Comparison of ENCODE assay signal across 1 cellular context in the genomic region with DNA sequence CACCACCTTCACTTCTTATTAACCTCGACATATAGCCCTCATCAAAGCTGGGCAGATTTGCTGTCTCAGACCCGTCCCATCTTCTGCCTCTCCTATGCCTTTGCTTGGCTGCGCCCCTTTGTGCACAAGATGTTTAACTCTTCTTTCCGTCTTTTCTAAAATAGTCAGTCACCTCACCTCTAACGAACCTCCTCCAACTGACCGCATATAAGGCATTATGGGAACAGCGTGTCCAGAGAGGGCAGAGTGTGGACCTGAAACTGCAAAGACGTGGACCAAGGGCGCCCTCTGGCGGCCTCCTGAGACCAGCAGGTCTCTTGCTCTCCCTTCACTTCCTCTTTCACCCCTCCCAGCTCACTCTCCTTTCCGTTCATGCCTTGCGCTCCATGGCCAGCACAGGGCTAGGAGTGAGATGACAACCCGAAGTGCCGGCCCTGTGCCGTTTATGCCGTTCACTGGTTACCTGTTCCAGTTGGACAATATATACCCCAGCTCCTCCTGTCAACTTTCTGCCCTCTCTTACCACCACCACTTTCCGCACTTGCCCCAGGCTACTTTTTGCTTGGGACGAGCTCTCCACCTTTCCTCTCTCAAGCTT.
TF ChIP-seq lines count a peak whose summit lies in the region.

No MANE protein-coding gene starts in this region.

TF ChIP-seq in HepG2, 621 proteins besides CTCF, POLR2A, EP300 and RAD21 (continued from another document and continues in another):
- TF ChIP-seq, protein P1, sequence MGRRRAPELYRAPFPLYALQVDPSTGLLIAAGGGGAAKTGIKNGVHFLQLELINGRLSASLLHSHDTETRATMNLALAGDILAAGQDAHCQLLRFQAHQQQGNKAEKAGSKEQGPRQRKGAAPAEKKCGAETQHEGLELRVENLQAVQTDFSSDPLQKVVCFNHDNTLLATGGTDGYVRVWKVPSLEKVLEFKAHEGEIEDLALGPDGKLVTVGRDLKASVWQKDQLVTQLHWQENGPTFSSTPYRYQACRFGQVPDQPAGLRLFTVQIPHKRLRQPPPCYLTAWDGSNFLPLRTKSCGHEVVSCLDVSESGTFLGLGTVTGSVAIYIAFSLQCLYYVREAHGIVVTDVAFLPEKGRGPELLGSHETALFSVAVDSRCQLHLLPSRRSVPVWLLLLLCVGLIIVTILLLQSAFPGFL (CRISPR knock-in tag; IDR thresholded peaks at IDR 0.05), result no peak
- TF ChIP-seq NFYB (CRISPR knock-in tag; IDR thresholded peaks at IDR 0.05) (no peak), ZNF766 (CRISPR knock-in tag; IDR thresholded peaks at IDR 0.05; ENCODE audit: borderline replicate concordance) (no peak), SIN3B (IDR thresholded peaks at IDR 0.05; ENCODE audit: low read length) (no peak), HOXA9 (CRISPR knock-in tag; IDR thresholded peaks at IDR 0.05; ENCODE audit: borderline replicate concordance) (no peak), ZNF124 (CRISPR knock-in tag; IDR thresholded peaks at IDR 0.05) (no peak; the same call in 1 of the 2 replicates), PITX1 (CRISPR knock-in tag; IDR thresholded peaks at IDR 0.05) (peak; percentile 39; the same call in 1 of the 2 replicates), KDM4B (CRISPR knock-in tag; IDR thresholded peaks at IDR 0.05) (0 out of 2 replicates have a peak, but pooled peaks have one; percentile 79), KMT2A (CRISPR knock-in tag; IDR thresholded peaks at IDR 0.05) (0 out of 2 replicates have a peak, but pooled peaks have one; percentile 43), HOXA3 (CRISPR knock-in tag; IDR thresholded peaks at IDR 0.05) (0 out of 2 replicates have a peak, but pooled peaks have one; percentile 48), ZNF333 (CRISPR knock-in tag; IDR thresholded peaks at IDR 0.05; ENCODE audit: borderline replicate concordance) (no peak), ATM (IDR thresholded peaks at IDR 0.05; ENCODE audit: borderline replicate concordance) (no peak), ZSCAN9 (CRISPR knock-in tag; IDR thresholded peaks at IDR 0.05; ENCODE audit: borderline replicate concordance) (no peak), SALL1 (CRISPR knock-in tag; IDR thresholded peaks at IDR 0.05) (peak; percentile 64; the same call in 1 of the 2 replicates), KDM2A (CRISPR knock-in tag; IDR thresholded peaks at IDR 0.05; ENCODE audit: borderline replicate concordance, low read depth) (peak; percentile 66), ZNF496 (CRISPR knock-in tag; IDR thresholded peaks at IDR 0.05; ENCODE audit: insufficient replicate concordance) (no peak), MXD4 (CRISPR knock-in tag; IDR thresholded peaks at IDR 0.05) (no peak), ZNF430 (CRISPR knock-in tag; IDR thresholded peaks at IDR 0.05) (no peak), AGO1 (IDR thresholded peaks at IDR 0.05; ENCODE audit: low read depth, low read length, poor library complexity, severe bottlenecking) (no peak), ZNF572 (CRISPR knock-in tag; IDR thresholded peaks at IDR 0.05) (peak; percentile 72; the same call in 1 of the 2 replicates), ZNF3 (CRISPR knock-in tag; IDR thresholded peaks at IDR 0.05) (no peak), ZIK1 (CRISPR knock-in tag; IDR thresholded peaks at IDR 0.05; ENCODE audit: borderline replicate concordance, low read depth) (no peak), CBFB (CRISPR knock-in tag; IDR thresholded peaks at IDR 0.05) (no peak), ZNF432 (CRISPR knock-in tag; IDR thresholded peaks at IDR 0.05; ENCODE audit: borderline replicate concordance) (no peak), DPF2 (CRISPR knock-in tag; IDR thresholded peaks at IDR 0.05; ENCODE audit: borderline replicate concordance, low read depth) (no peak), TSC22D2 (CRISPR knock-in tag; IDR thresholded peaks at IDR 0.05; ENCODE audit: borderline replicate concordance) (0 out of 2 replicates have a peak, but pooled peaks have one; percentile 54), ZNF83 (CRISPR knock-in tag; IDR thresholded peaks at IDR 0.05; ENCODE audit: borderline replicate concordance) (no peak), ZNF335 (CRISPR knock-in tag; IDR thresholded peaks at IDR 0.05) (no peak), SRF (IDR thresholded peaks at IDR 0.05; ENCODE audit: low read depth, low read length) (peak; percentile 67; the same call in 1 of the 2 replicates), ZNF350 (CRISPR knock-in tag; IDR thresholded peaks at IDR 0.05; ENCODE audit: borderline replicate concordance, low read depth) (peak; percentile 61; the same call in 1 of the 2 replicates), TCF7L2 (IDR thresholded peaks at IDR 0.05; ENCODE audit: low read depth, low read length) (no peak), ETV5 (CRISPR knock-in tag; IDR thresholded peaks at IDR 0.05; ENCODE audit: borderline replicate concordance) (peak; percentile 79), ZBTB42 (CRISPR knock-in tag; IDR thresholded peaks at IDR 0.05) (no peak), GABPA (IDR thresholded peaks at IDR 0.05; ENCODE audit: low read depth, low read length) (0 out of 2 replicates have a peak, but pooled peaks have one; percentile 30), GABPA (CRISPR knock-in tag; IDR thresholded peaks at IDR 0.05; ENCODE audit: low read depth) (peak; percentile 75), XRCC5 (optimal IDR thresholded peaks at IDR 0.05; ENCODE audit: low read length) (peak; percentile 80), U2AF2 (IDR thresholded peaks at IDR 0.05; ENCODE audit: low read depth, low read length) (no peak), SOX6 (IDR thresholded peaks at IDR 0.05) (no peak), SOX6 (CRISPR knock-in tag; IDR thresholded peaks at IDR 0.05) (0 out of 2 replicates have a peak, but pooled peaks have one; percentile 23), ZNF274 (CRISPR knock-in tag; IDR thresholded peaks at IDR 0.05) (0 out of 2 replicates have a peak, but pooled peaks have one; percentile 37), FOXC1 (CRISPR knock-in tag; IDR thresholded peaks at IDR 0.05; ENCODE audit: borderline replicate concordance) (0 out of 2 replicates have a peak, but pooled peaks have one; percentile 24), JARID2 (CRISPR knock-in tag; IDR thresholded peaks at IDR 0.05; ENCODE audit: insufficient replicate concordance) (no peak), HMG20A (CRISPR knock-in tag; IDR thresholded peaks at IDR 0.05; ENCODE audit: borderline replicate concordance) (no peak), SNAI1 (CRISPR knock-in tag; IDR thresholded peaks at IDR 0.05; ENCODE audit: borderline replicate concordance) (no peak), GZF1 (CRISPR knock-in tag; IDR thresholded peaks at IDR 0.05) (0 out of 2 replicates have a peak, but pooled peaks have one; percentile 28)
- TF ChIP-seq, protein P2, sequence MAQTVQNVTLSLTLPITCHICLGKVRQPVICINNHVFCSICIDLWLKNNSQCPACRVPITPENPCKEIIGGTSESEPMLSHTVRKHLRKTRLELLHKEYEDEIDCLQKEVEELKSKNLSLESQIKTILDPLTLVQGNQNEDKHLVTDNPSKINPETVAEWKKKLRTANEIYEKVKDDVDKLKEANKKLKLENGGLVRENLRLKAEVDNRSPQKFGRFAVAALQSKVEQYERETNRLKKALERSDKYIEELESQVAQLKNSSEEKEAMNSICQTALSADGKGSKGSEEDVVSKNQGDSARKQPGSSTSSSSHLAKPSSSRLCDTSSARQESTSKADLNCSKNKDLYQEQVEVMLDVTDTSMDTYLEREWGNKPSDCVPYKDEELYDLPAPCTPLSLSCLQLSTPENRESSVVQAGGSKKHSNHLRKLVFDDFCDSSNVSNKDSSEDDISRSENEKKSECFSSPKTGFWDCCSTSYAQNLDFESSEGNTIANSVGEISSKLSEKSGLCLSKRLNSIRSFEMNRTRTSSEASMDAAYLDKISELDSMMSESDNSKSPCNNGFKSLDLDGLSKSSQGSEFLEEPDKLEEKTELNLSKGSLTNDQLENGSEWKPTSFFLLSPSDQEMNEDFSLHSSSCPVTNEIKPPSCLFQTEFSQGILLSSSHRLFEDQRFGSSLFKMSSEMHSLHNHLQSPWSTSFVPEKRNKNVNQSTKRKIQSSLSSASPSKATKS (CRISPR knock-in tag; IDR thresholded peaks at IDR 0.05), result no peak
- TF ChIP-seq, protein P3, sequence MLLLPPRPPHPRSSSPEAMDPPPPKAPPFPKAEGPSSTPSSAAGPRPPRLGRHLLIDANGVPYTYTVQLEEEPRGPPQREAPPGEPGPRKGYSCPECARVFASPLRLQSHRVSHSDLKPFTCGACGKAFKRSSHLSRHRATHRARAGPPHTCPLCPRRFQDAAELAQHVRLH (CRISPR knock-in tag; IDR thresholded peaks at IDR 0.05; ENCODE audit: borderline replicate concordance, low read depth), result 0 out of 2 replicates have a peak, but pooled peaks have one; percentile 46
- TF ChIP-seq, protein P4, sequence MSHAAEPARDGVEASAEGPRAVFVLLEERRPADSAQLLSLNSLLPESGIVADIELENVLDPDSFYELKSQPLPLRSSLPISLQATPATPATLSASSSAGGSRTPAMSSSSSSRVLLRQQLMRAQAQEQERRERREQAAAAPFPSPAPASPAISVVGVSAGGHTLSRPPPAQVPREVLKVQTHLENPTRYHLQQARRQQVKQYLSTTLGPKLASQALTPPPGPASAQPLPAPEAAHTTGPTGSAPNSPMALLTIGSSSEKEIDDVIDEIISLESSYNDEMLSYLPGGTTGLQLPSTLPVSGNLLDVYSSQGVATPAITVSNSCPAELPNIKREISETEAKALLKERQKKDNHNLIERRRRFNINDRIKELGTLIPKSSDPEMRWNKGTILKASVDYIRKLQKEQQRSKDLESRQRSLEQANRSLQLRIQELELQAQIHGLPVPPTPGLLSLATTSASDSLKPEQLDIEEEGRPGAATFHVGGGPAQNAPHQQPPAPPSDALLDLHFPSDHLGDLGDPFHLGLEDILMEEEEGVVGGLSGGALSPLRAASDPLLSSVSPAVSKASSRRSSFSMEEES (CRISPR knock-in tag; IDR thresholded peaks at IDR 0.05), result no peak
- TF ChIP-seq, protein P5, sequence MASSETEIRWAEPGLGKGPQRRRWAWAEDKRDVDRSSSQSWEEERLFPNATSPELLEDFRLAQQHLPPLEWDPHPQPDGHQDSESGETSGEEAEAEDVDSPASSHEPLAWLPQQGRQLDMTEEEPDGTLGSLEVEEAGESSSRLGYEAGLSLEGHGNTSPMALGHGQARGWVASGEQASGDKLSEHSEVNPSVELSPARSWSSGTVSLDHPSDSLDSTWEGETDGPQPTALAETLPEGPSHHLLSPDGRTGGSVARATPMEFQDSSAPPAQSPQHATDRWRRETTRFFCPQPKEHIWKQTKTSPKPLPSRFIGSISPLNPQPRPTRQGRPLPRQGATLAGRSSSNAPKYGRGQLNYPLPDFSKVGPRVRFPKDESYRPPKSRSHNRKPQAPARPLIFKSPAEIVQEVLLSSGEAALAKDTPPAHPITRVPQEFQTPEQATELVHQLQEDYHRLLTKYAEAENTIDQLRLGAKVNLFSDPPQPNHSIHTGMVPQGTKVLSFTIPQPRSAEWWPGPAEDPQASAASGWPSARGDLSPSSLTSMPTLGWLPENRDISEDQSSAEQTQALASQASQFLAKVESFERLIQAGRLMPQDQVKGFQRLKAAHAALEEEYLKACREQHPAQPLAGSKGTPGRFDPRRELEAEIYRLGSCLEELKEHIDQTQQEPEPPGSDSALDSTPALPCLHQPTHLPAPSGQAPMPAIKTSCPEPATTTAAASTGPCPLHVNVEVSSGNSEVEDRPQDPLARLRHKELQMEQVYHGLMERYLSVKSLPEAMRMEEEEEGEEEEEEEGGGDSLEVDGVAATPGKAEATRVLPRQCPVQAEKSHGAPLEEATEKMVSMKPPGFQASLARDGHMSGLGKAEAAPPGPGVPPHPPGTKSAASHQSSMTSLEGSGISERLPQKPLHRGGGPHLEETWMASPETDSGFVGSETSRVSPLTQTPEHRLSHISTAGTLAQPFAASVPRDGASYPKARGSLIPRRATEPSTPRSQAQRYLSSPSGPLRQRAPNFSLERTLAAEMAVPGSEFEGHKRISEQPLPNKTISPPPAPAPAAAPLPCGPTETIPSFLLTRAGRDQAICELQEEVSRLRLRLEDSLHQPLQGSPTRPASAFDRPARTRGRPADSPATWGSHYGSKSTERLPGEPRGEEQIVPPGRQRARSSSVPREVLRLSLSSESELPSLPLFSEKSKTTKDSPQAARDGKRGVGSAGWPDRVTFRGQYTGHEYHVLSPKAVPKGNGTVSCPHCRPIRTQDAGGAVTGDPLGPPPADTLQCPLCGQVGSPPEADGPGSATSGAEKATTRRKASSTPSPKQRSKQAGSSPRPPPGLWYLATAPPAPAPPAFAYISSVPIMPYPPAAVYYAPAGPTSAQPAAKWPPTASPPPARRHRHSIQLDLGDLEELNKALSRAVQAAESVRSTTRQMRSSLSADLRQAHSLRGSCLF (CRISPR knock-in tag; IDR thresholded peaks at IDR 0.05; ENCODE audit: borderline replicate concordance), result no peak
- TF ChIP-seq, protein P6, sequence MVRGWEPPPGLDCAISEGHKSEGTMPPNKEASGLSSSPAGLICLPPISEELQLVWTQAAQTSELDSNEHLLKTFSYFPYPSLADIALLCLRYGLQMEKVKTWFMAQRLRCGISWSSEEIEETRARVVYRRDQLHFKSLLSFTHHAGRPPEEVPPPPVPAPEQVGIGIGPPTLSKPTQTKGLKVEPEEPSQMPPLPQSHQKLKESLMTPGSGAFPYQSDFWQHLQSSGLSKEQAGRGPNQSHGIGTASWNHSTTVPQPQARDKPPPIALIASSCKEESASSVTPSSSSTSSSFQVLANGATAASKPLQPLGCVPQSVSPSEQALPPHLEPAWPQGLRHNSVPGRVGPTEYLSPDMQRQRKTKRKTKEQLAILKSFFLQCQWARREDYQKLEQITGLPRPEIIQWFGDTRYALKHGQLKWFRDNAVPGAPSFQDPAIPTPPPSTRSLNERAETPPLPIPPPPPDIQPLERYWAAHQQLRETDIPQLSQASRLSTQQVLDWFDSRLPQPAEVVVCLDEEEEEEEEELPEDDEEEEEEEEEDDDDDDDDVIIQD (CRISPR knock-in tag; IDR thresholded peaks at IDR 0.05; ENCODE audit: low read depth), result peak; percentile 61; the same call in 1 of the 2 replicates
- TF ChIP-seq, protein P7, sequence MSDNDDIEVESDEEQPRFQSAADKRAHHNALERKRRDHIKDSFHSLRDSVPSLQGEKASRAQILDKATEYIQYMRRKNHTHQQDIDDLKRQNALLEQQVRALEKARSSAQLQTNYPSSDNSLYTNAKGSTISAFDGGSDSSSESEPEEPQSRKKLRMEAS (IDR thresholded peaks at IDR 0.05), result peak; percentile 46; the same call in 1 of the 2 replicates
- TF ChIP-seq, protein P8, sequence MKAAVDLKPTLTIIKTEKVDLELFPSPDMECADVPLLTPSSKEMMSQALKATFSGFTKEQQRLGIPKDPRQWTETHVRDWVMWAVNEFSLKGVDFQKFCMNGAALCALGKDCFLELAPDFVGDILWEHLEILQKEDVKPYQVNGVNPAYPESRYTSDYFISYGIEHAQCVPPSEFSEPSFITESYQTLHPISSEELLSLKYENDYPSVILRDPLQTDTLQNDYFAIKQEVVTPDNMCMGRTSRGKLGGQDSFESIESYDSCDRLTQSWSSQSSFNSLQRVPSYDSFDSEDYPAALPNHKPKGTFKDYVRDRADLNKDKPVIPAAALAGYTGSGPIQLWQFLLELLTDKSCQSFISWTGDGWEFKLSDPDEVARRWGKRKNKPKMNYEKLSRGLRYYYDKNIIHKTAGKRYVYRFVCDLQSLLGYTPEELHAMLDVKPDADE (CRISPR knock-in tag; IDR thresholded peaks at IDR 0.05), result no peak
- TF ChIP-seq, protein P9, sequence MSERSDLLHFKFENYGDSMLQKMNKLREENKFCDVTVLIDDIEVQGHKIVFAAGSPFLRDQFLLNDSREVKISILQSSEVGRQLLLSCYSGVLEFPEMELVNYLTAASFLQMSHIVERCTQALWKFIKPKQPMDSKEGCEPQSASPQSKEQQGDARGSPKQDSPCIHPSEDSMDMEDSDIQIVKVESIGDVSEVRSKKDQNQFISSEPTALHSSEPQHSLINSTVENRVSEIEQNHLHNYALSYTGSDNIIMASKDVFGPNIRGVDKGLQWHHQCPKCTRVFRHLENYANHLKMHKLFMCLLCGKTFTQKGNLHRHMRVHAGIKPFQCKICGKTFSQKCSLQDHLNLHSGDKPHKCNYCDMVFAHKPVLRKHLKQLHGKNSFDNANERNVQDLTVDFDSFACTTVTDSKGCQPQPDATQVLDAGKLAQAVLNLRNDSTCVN (CRISPR knock-in tag; IDR thresholded peaks at IDR 0.05; ENCODE audit: borderline replicate concordance), result peak; percentile 80; the same call in 1 of the 2 replicates
